In the genomic region with DNA sequence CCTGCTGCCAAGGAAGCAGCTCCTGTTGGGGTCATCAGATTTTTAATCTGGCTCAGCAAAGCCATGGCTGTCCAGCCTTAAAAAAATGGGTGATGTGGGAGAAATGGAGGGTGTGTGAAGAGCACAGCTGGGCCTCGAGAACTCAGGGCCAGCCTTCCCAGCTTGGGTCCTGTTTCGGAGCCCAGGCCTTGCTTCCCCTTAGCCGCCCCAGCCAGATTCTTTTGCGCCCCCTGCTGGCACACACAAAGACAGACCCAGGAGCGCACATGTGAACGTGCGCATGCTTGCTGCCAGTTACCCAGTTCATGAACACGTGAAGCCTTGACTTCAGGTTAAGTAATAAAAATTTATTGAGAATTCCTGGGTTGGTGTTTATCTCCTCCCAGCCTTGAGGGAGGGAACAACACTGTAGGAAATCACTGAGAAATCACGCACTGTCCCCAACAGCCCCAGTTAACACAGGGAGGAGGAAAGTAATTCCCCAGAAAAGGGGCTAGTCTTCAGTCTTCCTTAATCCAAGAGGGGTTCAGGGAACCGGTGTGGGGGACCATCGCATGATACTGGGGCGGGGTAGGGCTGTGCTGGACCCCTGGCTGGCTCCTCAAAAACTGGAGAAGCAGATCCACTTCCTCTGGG, we compare ENCODE assay signal across 8 cellular contexts. TPM values are rescaled to one million over a fixed set of nuclear protein-coding genes. Genes with fewer than 3 reads are reported as not detected.
DNase-seq lines count a peak whose midpoint lies in the region; ATAC-seq and TF ChIP-seq lines count a peak whose summit lies in the region.

No MANE protein-coding gene starts in this region.

- in situ Hi-C loops in astrocyte of the spinal cord (cut with HindIII; ENCODE audit: low sequenced_read_pairs): no loop called here

- H3K4me1 Mint-ChIP-seq in Calu3 (ENCODE audit: low read depth, unreplicated experiment): peaks cover 50% of the 10 kb centered on the region
- peaks cover 59% of the 10 kb centered on the region for H3K4me1 Mint-ChIP-seq in GM23338

- H3K9ac ChIP-seq in skeletal muscle tissue (ENCODE audit: low read depth in 1 of 3, low read length in 3 of 3): peak overlapping the region; percentile 50 to 73 (median 55)

- no peaks in the 10 kb centered on the region for H3K9me3 Mint-ChIP-seq in Calu3 (ENCODE audit: low read depth, unreplicated experiment)
- H3K9me3 Mint-ChIP-seq in GM23338: no peaks in the 10 kb centered on the region

- peaks cover 48% of the 10 kb centered on the region for H3K79me2 ChIP-seq in GM23338 (replicated peaks; ENCODE audit: insufficient read depth)

- H3K27ac ChIP-seq in GM23338 (ENCODE audit: low read depth): peak overlapping the region; percentile 98
- H3K27ac ChIP-seq in skeletal muscle tissue (ENCODE audit: low read depth, low read length): peak overlapping the region; percentile 74

- peak; percentile 89 for DNase-seq in Calu3
- peak; percentile 96 for DNase-seq in GM23338 (ENCODE audit: low spot score)
- DNase-seq in NCI-H187 (lab: John Stamatoyannopoulos, UW): peak; percentile 27 to 86
- DNase-seq in T-helper 9 cell: peak; percentile 92
- DNase-seq in astrocyte of the spinal cord (ENCODE audit: low read depth, low spot score): peak; percentile 85
- DNase-seq in hypothalamus (lab: John Stamatoyannopoulos, UW): peak in 47 of 51 donors; percentile 15 to 85 (median 64)

- peaks cover 95% of the 10 kb centered on the region for H3K36me3 Mint-ChIP-seq in Calu3 (ENCODE audit: insufficient read depth, unreplicated experiment)
- H3K36me3 Mint-ChIP-seq in GM23338 (ENCODE audit: low read depth): peaks cover 61% of the 10 kb centered on the region

- H3K36me3 ChIP-seq in GM23338 (ENCODE audit: insufficient read depth): peaks cover 31% of the 10 kb centered on the region
- H3K36me3 ChIP-seq in skeletal muscle tissue (ENCODE audit: control insufficient read depth in 3 of 3, insufficient read depth in 3 of 3, low read length in 3 of 3): peaks cover 32 to 43% (median 40%) of the 10 kb centered on the region in 3 donors

- H3K27ac Mint-ChIP-seq in Calu3 (ENCODE audit: unreplicated experiment) (peak overlapping the region; percentile 87), GM23338 (peak overlapping the region; percentile 93)

- H3K4me1 ChIP-seq in GM23338 (ENCODE audit: insufficient read depth) (peaks cover 49% of the 10 kb centered on the region), skeletal muscle tissue (ENCODE audit: control insufficient read depth in 3 of 3, insufficient read depth in 3 of 3, low read length in 3 of 3) (peaks cover 47 to 51% (median 51%) of the 10 kb centered on the region in 3 donors)

- no peaks in the 10 kb centered on the region for H3K9me2 ChIP-seq in GM23338 (ENCODE audit: insufficient read depth)

- H3K4me2 ChIP-seq in GM23338: peak overlapping the region; percentile 98

- TF ChIP-seq CTCF in Calu3 (IDR thresholded peaks at IDR 0.05; ENCODE audit: unreplicated experiment) (peak; percentile 90), GM23338 (conservative IDR thresholded peaks at IDR 0.05; ENCODE audit: low read depth in 2 of 2) (peak; percentile 85 to 89), astrocyte of the spinal cord (IDR thresholded peaks at IDR 0.05; ENCODE audit: low read depth, low read length) (peak; percentile 90)

- no peaks in the 10 kb centered on the region for H3K9me3 ChIP-seq in skeletal muscle tissue (ENCODE audit: control insufficient read depth in 3 of 3, low read length in 3 of 3)

- H3K27me3 ChIP-seq in GM23338 (ENCODE audit: insufficient read depth): no peaks in the 10 kb centered on the region
- H3K27me3 ChIP-seq in skeletal muscle tissue (ENCODE audit: control insufficient read depth in 3 of 3, insufficient read depth in 3 of 3, low read length in 3 of 3): no peaks in the 10 kb centered on the region

- H4K20me1 ChIP-seq in GM23338 (replicated peaks; ENCODE audit: insufficient read depth): peaks cover 7% of the 10 kb centered on the region; the same call in 1 of the 2 replicates

- no TSS peak for BruUV-seq in Calu3 (replicated peaks; lab: Mats Ljungman, UMichigan)

- H3F3A ChIP-seq in GM23338 (replicated peaks; ENCODE audit: low read depth): peaks cover 65% of the 10 kb centered on the region

- CTCF ChIA-PET in Calu3 (lab: Charles Lee): interaction anchor here (0.8 to 5.5 kb wide), 6 partner anchors 20 to 96 kb away, joined by 3 to 90 read pairs (median 8); a partner anchor contains a TSS

- H3K4me3 ChIP-seq in GM23338: peak overlapping the region; percentile 95; the same call in 1 of the 2 replicates
- no peak overlapping the region for H3K4me3 ChIP-seq in astrocyte of the spinal cord (ENCODE audit: low read depth, low read length)
- H3K4me3 ChIP-seq in skeletal muscle tissue (ENCODE audit: low read length in 3 of 3): no peak overlapping the region

- no peak overlapping the region for H2AFZ ChIP-seq in GM23338

- peak overlapping the region; percentile 79 for H3K4me3 Mint-ChIP-seq in Calu3 (ENCODE audit: low read depth, unreplicated experiment)
- peak overlapping the region; percentile 86 for H3K4me3 Mint-ChIP-seq in GM23338

- H3K27me3 Mint-ChIP-seq in Calu3 (ENCODE audit: unreplicated experiment) (no peaks in the 10 kb centered on the region), GM23338 (ENCODE audit: insufficient read depth, low read depth, poor library complexity) (peaks cover 28% of the 10 kb centered on the region)

- ATAC-seq in GM23338 (peak; percentile 33), HG03460 (IDR thresholded peaks at IDR 0.05; ENCODE audit: unreplicated experiment) (no peak)

- intact Hi-C loops in Calu3 (cut with micrococcal nuclease; ENCODE audit: unreplicated experiment): no loop called here

RNA-seq across cellular contexts. Expression of a gene that starts 5.3 kb away (rescaled TPM):
- total RNA-seq in Calu3 (2022): 182 and 195 TPM in 2 replicates
- 378 and 416 TPM in 2 replicates for total RNA-seq in GM23338 (2014; rRNA removed; shearing (Covaris generic))
- polyA plus RNA-seq in GM23338 (2016; fragmentation: Nextera tagmentation; extraction: Ambion mirVana): 224 and 238 TPM in 2 replicates
- 273 TPM for total RNA-seq in skeletal muscle tissue

RNA-seq across cellular contexts. Expression of a gene that starts 5.6 kb away (rescaled TPM):
- total RNA-seq in Calu3 (2022) (73.1 and 80.5 TPM in 2 replicates), skeletal muscle tissue (28.2 TPM)
- total RNA-seq in GM23338 (2014; rRNA removed; shearing (Covaris generic)): 66.7 and 71.7 TPM in 2 replicates
- polyA plus RNA-seq in GM23338 (2016; fragmentation: Nextera tagmentation; extraction: Ambion mirVana): 157 and 160 TPM in 2 replicates

RNA-seq across cellular contexts. Expression of a gene that starts 14.0 kb away (rescaled TPM):
- total RNA-seq in Calu3 (2022) (42.4 and 46.3 TPM in 2 replicates), skeletal muscle tissue (7.8 TPM)
- 24.7 and 25.3 TPM in 2 replicates for total RNA-seq in GM23338 (2014; rRNA removed; shearing (Covaris generic))
- 35.4 and 40.6 TPM in 2 replicates for polyA plus RNA-seq in GM23338 (2016; fragmentation: Nextera tagmentation; extraction: Ambion mirVana)

RNA-seq across cellular contexts. Expression of a gene that starts 21.3 kb away (rescaled TPM):
- total RNA-seq in Calu3 (2022): 96.7 and 103 TPM in 2 replicates
- total RNA-seq in GM23338 (2014; rRNA removed; shearing (Covaris generic)): 186 and 204 TPM in 2 replicates
- 262 and 285 TPM in 2 replicates for polyA plus RNA-seq in GM23338 (2016; fragmentation: Nextera tagmentation; extraction: Ambion mirVana)
- 205 TPM for total RNA-seq in skeletal muscle tissue

RNA-seq across cellular contexts. Expression of a gene that starts 21.5 kb away (rescaled TPM):
- total RNA-seq in Calu3 (2022) (not detected in 2 replicates), skeletal muscle tissue (not detected)
- total RNA-seq in GM23338 (2014; rRNA removed; shearing (Covaris generic)): not detected in 2 replicates
- polyA plus RNA-seq in GM23338 (2016; fragmentation: Nextera tagmentation; extraction: Ambion mirVana): not detected in 2 replicates
